In genomic region chr7:115177832-115178231, GRCh38 we compare ENCODE assay signal across 34 cellular contexts.
"Had no signal": no experiment of that assay in that cellular context is flagged by ENCODE, and none has a peak within 500 bp of the region (broad histone marks: within the 10 kb centered on the region; RNA-seq: fewer than 3 reads in every experiment).

No MANE protein-coding gene starts in this region.

- H3K4me3 ChIP-seq: MG63 had no signal

- H3K27me3 ChIP-seq: MG63 had no signal

- H3K4me2 ChIP-seq: KMS-11 had no signal

- H3K36me3 ChIP-seq: MG63 had no signal

- H3K27ac ChIP-seq: KMS-11 had no signal

- H3K9me3 ChIP-seq: MG63 had no signal

- DNase-seq: Karpas-422, Kasumi-1, MG63, MM.1S, MV-4-11, NCI-H1048, NCI-H1092, NCI-H1092 treated with DMSO at 0.1 percent for 48 hours, NCI-H1105, NCI-H1105 treated with DMSO at 0.1 percent for 48 hours, NCI-H1417, NCI-H1417 treated with DMSO at 0.1 percent for 48 hours, NCI-H1436, NCI-H1436 treated with DMSO at 0.1 percent for 48 hours, NCI-H146, NCI-H1694, NCI-H1694 treated with DMSO at 0.1 percent for 48 hours, NCI-H187, NCI-H187 treated with DMSO at 0.1 percent for 48 hours, NCI-H1930, NCI-H2029, NCI-H2029 treated with DMSO at 0.1 percent for 48 hours, NCI-H2081, NCI-H2081 treated with DMSO at 0.1 percent for 48 hours, NCI-H2107, NCI-H2171, NCI-H2171 treated with DMSO at 0.1 percent for 48 hours, NCI-H2227 treated with DMSO at 0.1 percent for 48 hours, NCI-H226, NCI-H345, NCI-H446, NCI-H446 treated with DMSO at 0.1 percent for 48 hours, NCI-H510A had no signal

- H3K9ac ChIP-seq: KMS-11 had no signal
